ENCODE assay signal across 16 cellular contexts in the genomic region with DNA sequence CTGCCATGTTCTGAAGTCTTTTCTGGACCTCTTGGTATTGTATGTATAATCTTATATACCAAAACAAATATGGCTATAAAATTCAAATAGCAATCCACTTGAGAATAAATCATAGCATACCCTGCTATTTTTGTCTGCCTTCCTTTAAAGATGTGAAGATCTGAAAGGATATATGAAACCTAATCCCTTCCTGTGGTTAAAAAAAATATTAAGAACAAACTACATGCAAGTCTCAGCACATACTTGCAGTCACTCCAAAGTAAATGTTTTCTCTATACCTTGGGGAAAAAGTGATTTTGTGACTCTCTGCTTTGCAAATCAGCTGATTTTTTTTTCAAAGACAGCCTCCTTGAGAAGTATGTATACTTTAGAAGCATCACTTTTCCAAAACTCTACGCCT.
DNase-seq lines count a peak whose midpoint lies in the region; ATAC-seq and TF ChIP-seq lines count a peak whose summit lies in the region.
"Had no signal": no experiment of that assay in that cellular context is flagged by ENCODE, and none has a peak within 500 bp of the region (broad histone marks: within the 10 kb centered on the region; RNA-seq: fewer than 3 reads in every experiment).

No MANE protein-coding gene starts in this region.

- no peaks in the 10 kb centered on the region for H3K36me3 ChIP-seq in IMR-90 (ENCODE audit: control insufficient read depth, insufficient read depth, low read length)
- no peaks in the 10 kb centered on the region for H3K36me3 ChIP-seq in SK-N-MC (ENCODE audit: insufficient read depth, low read length)

- no TSS peak for BruUV-seq in IMR-90 (replicated peaks; lab: Mats Ljungman, UMichigan)

- no peak for TF ChIP-seq POLR2A in IMR-90 (IDR thresholded peaks at IDR 0.05; ENCODE audit: low read depth, low read length)

- no peak overlapping the region for H3K9ac ChIP-seq in IMR-90 (ENCODE audit: low read depth, low read length)
- no peak overlapping the region for H3K9ac ChIP-seq in SK-N-MC (ENCODE audit: insufficient read length)
- H3K9ac ChIP-seq: GM23248 had no signal

- POLR2A ChIA-PET in IMR-90 (lab: Charles Lee; ENCODE audit: unreplicated experiment) = no interaction called here

- no peak overlapping the region for H4K5ac ChIP-seq in IMR-90 (ENCODE audit: low read depth, low read length)

- TF ChIP-seq RAD21 in IMR-90 (IDR thresholded peaks at IDR 0.05; ENCODE audit: low read length) = no peak

- H3K27ac ChIP-seq in IMR-90 (ENCODE audit: insufficient read depth, low read length) (no peak overlapping the region), SK-N-MC (no peak overlapping the region)
- H3K27ac ChIP-seq: GM23248, HL-60 had no signal

- no peak overlapping the region for H3K4me2 ChIP-seq in IMR-90 (ENCODE audit: low read depth, low read length)

- H3K9me3 ChIP-seq in IMR-90 (ENCODE audit: control insufficient read depth, insufficient read depth, low read length) (no peaks in the 10 kb centered on the region), SK-N-MC (ENCODE audit: low read depth, low read length) (no peaks in the 10 kb centered on the region)

- intact Hi-C loops in IMR-90 (cut with micrococcal nuclease) = no loop called here
- intact Hi-C loops in Right ventricle myocardium superior (cut with DNase I) = no loop called here

- no peak overlapping the region for H4K8ac ChIP-seq in IMR-90 (ENCODE audit: low read depth in 2 of 2, low read length in 2 of 2)

- H2BK5ac ChIP-seq in IMR-90 (ENCODE audit: low read depth, low read length, poor library complexity, severe bottlenecking) = no peak overlapping the region

- dilution Hi-C loops in IMR-90 (cut with HindIII; ENCODE audit: low sequenced_read_pairs, unreplicated experiment) = no loop called here

- H2BK120ac ChIP-seq in IMR-90 (ENCODE audit: low read depth, low read length) = no peak overlapping the region

- no peaks in the 10 kb centered on the region for H3K9me1 ChIP-seq in IMR-90 (ENCODE audit: insufficient read depth, low read length)

- CTCF ChIA-PET in IMR-90 (lab: Yijun Ruan, JAX) = no interaction called here

- DNase-seq in IMR-90 = peak; percentile 10
- peak; percentile 10 for DNase-seq in SK-N-MC (ENCODE audit: low read depth, low spot score)
- peak; percentile 36 for DNase-seq in dedifferentiated amniotic fluid mesenchymal stem cell (ENCODE audit: extremely low spot score)
- peak; percentile 21 for DNase-seq in myocyte (ENCODE audit: low read depth)
- DNase-seq in Right ventricle myocardium superior = no peak
- DNase-seq in NCI-H226 = no peak
- DNase-seq: CD8-positive, alpha-beta T cell; DMS79; GM23248; HCEC 1CT; NCI-H187 treated with DMSO at 0.1 percent for 48 hours; NCI-H2171 had no signal

- in situ Hi-C loops in IMR-90 (cut with MboI; ENCODE audit: low sequenced_read_pairs) = no loop called here

- H3K14ac ChIP-seq in IMR-90 (replicated peaks; ENCODE audit: low read depth, low read length) = no peak overlapping the region

- H2AFZ ChIP-seq in IMR-90 (replicated peaks; ENCODE audit: low read length, poor library complexity) = no peak overlapping the region
- H2AFZ ChIP-seq: GM23248 had no signal

- no peaks in the 10 kb centered on the region for H3K4me1 ChIP-seq in IMR-90 (ENCODE audit: control insufficient read depth, insufficient read depth, low read length)

- ATAC-seq in IMR-90 (ENCODE audit: low read depth) (0 out of 2 replicates have a peak, but pooled peaks have one; percentile 24), GM21737 (IDR thresholded peaks at IDR 0.05; ENCODE audit: unreplicated experiment) (no peak), Right ventricle myocardium superior (ENCODE audit: poor library complexity) (no peak)
- ATAC-seq: CD8-positive, alpha-beta T cell; Panc1; Right ventricle myocardium inferior had no signal

- H2BK15ac ChIP-seq in IMR-90 (ENCODE audit: low read depth, low read length) = no peak overlapping the region

- H3K23ac ChIP-seq in IMR-90 (ENCODE audit: low read depth, low read length) = no peak overlapping the region

- H2AK5ac ChIP-seq in IMR-90 (ENCODE audit: low read depth, low read length) = no peak overlapping the region

- no peak overlapping the region for H3K18ac ChIP-seq in IMR-90 (ENCODE audit: low read depth, low read length)

- TF ChIP-seq CTCF in IMR-90 (conservative IDR thresholded peaks at IDR 0.05; ENCODE audit: low read depth, low read length) = no peak

- no peaks in the 10 kb centered on the region for H3K79me1 ChIP-seq in IMR-90 (ENCODE audit: low read depth in 1 of 2, low read length in 2 of 2)

- no peak overlapping the region for H2AK9ac ChIP-seq in IMR-90 (replicated peaks; ENCODE audit: low read depth, low read length, poor library complexity)

- no peaks in the 10 kb centered on the region for H3K27me3 ChIP-seq in IMR-90 (ENCODE audit: control insufficient read depth, insufficient read depth, low read length)

- H4K20me1 ChIP-seq in IMR-90 (ENCODE audit: insufficient read depth, low read length) = no peaks in the 10 kb centered on the region

- no peak overlapping the region for H2BK20ac ChIP-seq in IMR-90 (ENCODE audit: low read depth, low read length)

- H3K4ac ChIP-seq in IMR-90 (ENCODE audit: low read depth, low read length) = no peak overlapping the region

- H3K4me3 ChIP-seq in IMR-90 (ENCODE audit: insufficient read depth, low read depth, low read length) (no peak overlapping the region), SK-N-MC (no peak overlapping the region)
- H3K4me3 ChIP-seq: GM23248 had no signal

- H3K56ac ChIP-seq in IMR-90 (ENCODE audit: extremely low read depth, insufficient read depth, low read length) = no peak overlapping the region

- no CpG with 5 or more reads among the region's 1 CpG for WGBS in IMR-90 (ENCODE audit: extremely low coverage in 2 of 2, insufficient read length in 1 of 2), 2 experiments

- H4K91ac ChIP-seq in IMR-90 (ENCODE audit: insufficient read depth, low read depth, low read length) = no peak overlapping the region

TF ChIP-seq in IMR-90, 13 proteins besides CTCF, POLR2A, EP300 and RAD21:
- no peak for TF ChIP-seq BHLHE40 (IDR thresholded peaks at IDR 0.05; ENCODE audit: low read depth, low read length)
- TF ChIP-seq NFE2L2 (IDR thresholded peaks at IDR 0.05; ENCODE audit: low read depth, low read length) = no peak
- TF ChIP-seq, protein P1, sequence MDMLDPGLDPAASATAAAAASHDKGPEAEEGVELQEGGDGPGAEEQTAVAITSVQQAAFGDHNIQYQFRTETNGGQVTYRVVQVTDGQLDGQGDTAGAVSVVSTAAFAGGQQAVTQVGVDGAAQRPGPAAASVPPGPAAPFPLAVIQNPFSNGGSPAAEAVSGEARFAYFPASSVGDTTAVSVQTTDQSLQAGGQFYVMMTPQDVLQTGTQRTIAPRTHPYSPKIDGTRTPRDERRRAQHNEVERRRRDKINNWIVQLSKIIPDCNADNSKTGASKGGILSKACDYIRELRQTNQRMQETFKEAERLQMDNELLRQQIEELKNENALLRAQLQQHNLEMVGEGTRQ (IDR thresholded peaks at IDR 0.05; ENCODE audit: low read depth, low read length) = no peak

Comparison
In these comparisons a context has a peak if more than half of its experiments do, and no peak if none do; other contexts are left out.
1. DNase-seq: peak in IMR-90 (single experiment), SK-N-MC (single experiment), dedifferentiated amniotic fluid mesenchymal stem cell (single experiment) and myocyte (single experiment); none in Right ventricle myocardium superior (single experiment) and NCI-H226 (single experiment).